9 cellular contexts compared by ENCODE assay signal in genomic region chr10:84194424-84195043, GRCh38. TPM values are rescaled to one million over a fixed set of nuclear protein-coding genes. Genes with fewer than 3 reads are reported as not detected.
DNase-seq lines count a peak whose midpoint lies in the region; ATAC-seq, FAIRE-seq and TF ChIP-seq lines count a peak whose summit lies in the region.
"Had no signal": no experiment of that assay in that cellular context is flagged by ENCODE, and none has a peak within 500 bp of the region (broad histone marks: within the 10 kb centered on the region; RNA-seq: fewer than 3 reads in every experiment).

Gene CDHR1, plus strand, starts transcription at chr10:84194537. Its CDS starts 224 bp downstream, at chr10:84194761.

- ATAC-seq in HG03025 (IDR thresholded peaks at IDR 0.05; ENCODE audit: low FRiP score, unreplicated experiment) (peak; percentile 57), GM12878 (peak; percentile 85), left lung (peak; percentile 64)

- DNase-seq in stimulated activated naive CD4-positive, alpha-beta T cell (lab: John Stamatoyannopoulos, UW), result peak in 4 of 6 experiments; percentile 7 to 36 (median 22)
- DNase-seq in stimulated activated naive CD4-positive, alpha-beta T cell treated with Interleukin-2 at 50 U/mL for 16 hours (lab: John Stamatoyannopoulos, UW), result no peak
- peak; percentile 26 to 84 (median 64) for DNase-seq in Peyer's patch
- DNase-seq in GM12878 (ENCODE audit: low read depth, low spot score), result no peak
- DNase-seq in left lung, result peak in 1 of 2 donors; percentile 34
- peak; percentile 21 for DNase-seq in stimulated activated CD8-positive, alpha-beta memory T cell treated with anti-CD3 and anti-CD28 coated beads, Interleukin-15, amount 100 ng/mL, for 1 hour (ENCODE audit: low read depth)
- DNase-seq in amniotic stem cell (lab: John Stamatoyannopoulos, UW), result no peak

- no peaks in the 10 kb centered on the region for H3K79me2 ChIP-seq in GM12878 (ENCODE audit: control insufficient read depth, insufficient read depth, low read length)

- TF ChIP-seq EP300 in GM12878 (IDR thresholded peaks at IDR 0.05; ENCODE audit: borderline replicate concordance in 1 of 2, control insufficient read depth in 1 of 2, low read depth in 2 of 2, low read length in 2 of 2), result no peak

- POLR2A ChIA-PET in GM12878 (lab: Charles Lee), result no interaction called here

- RAD21 ChIA-PET in GM12878 (lab: Charles Lee; ENCODE audit: unreplicated experiment), result interaction anchor here (0.7 kb wide), 1 partner anchor 45 kb away, joined by 3 read pairs; no protein-coding TSS in a partner anchor

- intact Hi-C loops in GM12878 (cut with micrococcal nuclease; ENCODE audit: unreplicated experiment), result no loop called here
- intact Hi-C loops in left lung (cut with DNase I), result no loop called here

- H2AFZ ChIP-seq in GM12878 (ENCODE audit: control insufficient read depth, low read depth, low read length), result no peak within 1 kb of the TSS; the same call in 1 of the 2 replicates

- no peak for TF ChIP-seq POLR2A in Peyer's patch (IDR thresholded peaks at IDR 0.05)
- TF ChIP-seq POLR2A in GM12878 (IDR thresholded peaks at IDR 0.05; ENCODE audit: low read depth, low read length), result no peak

- CTCF ChIA-PET in GM12878 (lab: Yijun Ruan, JAX), result interaction anchor here (2.7 to 28.3 kb wide), 2 partner anchors 11 to 36 kb away, joined by 10 to 788 read pairs; no protein-coding TSS in a partner anchor

- no TSS peak for BruUV-seq in GM12878 (replicated peaks; lab: Mats Ljungman, UMichigan)

- SMC1A ChIA-PET in GM12878 (lab: Charles Lee; ENCODE audit: uncharacterized antibody, unreplicated experiment), result interaction anchor here (0.9 to 1.8 kb wide), 2 partner anchors 46 to 47 kb away, joined by 3 to 8 read pairs; no protein-coding TSS in a partner anchor

- no peak for TF ChIP-seq CTCF in Peyer's patch (IDR thresholded peaks at IDR 0.05)
- no peak for TF ChIP-seq CTCF in GM12878 (IDR thresholded peaks at IDR 0.05 in 2 of 3, conservative IDR thresholded peaks at IDR 0.05 in 1 of 3; ENCODE audit: control insufficient read depth in 2 of 3, extremely low read depth in 1 of 3, insufficient read depth in 1 of 3, low read depth in 3 of 3, low read length in 3 of 3)
- no peak for TF ChIP-seq CTCF in left lung (IDR thresholded peaks at IDR 0.05)

- no peaks in the 10 kb centered on the region for H3K9me3 ChIP-seq in Peyer's patch
- H3K9me3 ChIP-seq in GM12878 (replicated peaks; ENCODE audit: control insufficient read depth, insufficient read depth, low read length), result no peaks in the 10 kb centered on the region
- H3K9me3 ChIP-seq in left lung, result no peaks in the 10 kb centered on the region

- H3K27ac ChIP-seq in Peyer's patch, result peak within 1 kb of the TSS in 3 of 4 donors; percentile 24 to 81 (median 49)
- H3K27ac ChIP-seq in GM12878 (ENCODE audit: control insufficient read depth, insufficient read depth), result no peak within 1 kb of the TSS
- no peak within 1 kb of the TSS for H3K27ac ChIP-seq in left lung

- peak within 1 kb of the TSS; percentile 16; the same call in 1 of the 2 replicates for H3K9ac ChIP-seq in GM12878 (ENCODE audit: control insufficient read depth, insufficient read depth, low read length)

- peaks cover 0 to 6% of the 10 kb centered on the region in 2 donors for H3K27me3 ChIP-seq in Peyer's patch
- H3K27me3 ChIP-seq in GM12878 (replicated peaks in 1 of 2; ENCODE audit: control insufficient read depth in 2 of 2, insufficient read depth in 2 of 2, low read length in 1 of 2), result peaks cover 18 to 29% of the 10 kb centered on the region in 2 experiments
- H3K27me3 ChIP-seq in left lung, result peaks cover 26 to 85% of the 10 kb centered on the region in 2 donors

- peak within 1 kb of the TSS; percentile 84 for H3K4me2 ChIP-seq in GM12878 (ENCODE audit: control insufficient read depth, insufficient read depth)

- H3K4me1 ChIP-seq in Peyer's patch, result peaks cover 3 to 60% (median 9%) of the 10 kb centered on the region in 4 donors
- H3K4me1 ChIP-seq in GM12878 (ENCODE audit: control insufficient read depth, insufficient read depth, low read length), result peaks cover 3% of the 10 kb centered on the region
- H3K4me1 ChIP-seq in left lung, result peaks cover 9 to 14% of the 10 kb centered on the region in 2 donors

- peaks cover 2% of the 10 kb centered on the region for H4K20me1 ChIP-seq in GM12878 (ENCODE audit: control insufficient read depth, insufficient read depth)

- no peaks in the 10 kb centered on the region for H3K36me3 ChIP-seq in Peyer's patch
- no peaks in the 10 kb centered on the region for H3K36me3 ChIP-seq in GM12878 (ENCODE audit: control insufficient read depth in 2 of 2, insufficient read depth in 2 of 2, low read length in 1 of 2)
- no peaks in the 10 kb centered on the region for H3K36me3 ChIP-seq in left lung

- H3K4me3 ChIP-seq in Peyer's patch, result peak within 1 kb of the TSS; percentile 39 to 70 (median 54)
- peak within 1 kb of the TSS; percentile 51 for H3K4me3 ChIP-seq in GM12878
- peak within 1 kb of the TSS; percentile 13 to 33 for H3K4me3 ChIP-seq in left lung

- no peak for TF ChIP-seq RAD21 in GM12878 (IDR thresholded peaks at IDR 0.05; ENCODE audit: insufficient read depth, low read depth, low read length)

- FAIRE-seq in GM12878 (lab: Jason Lieb, UNC), result no peak
- FAIRE-seq: endometrium had no signal

- WGBS in GM12878 (ENCODE audit: insufficient coverage, insufficient replicate concordance, low lambda C conversion rate, missing lambda C conversion rate), result 9% methylated on average over 28 of the region's 61 CpGs

- in situ Hi-C loops in GM12878 (cut with MboI), result loop anchor here (5.0 kb wide), 1 partner anchor 32 kb away; no protein-coding TSS in a partner anchor

TF ChIP-seq in GM12878, 131 proteins besides CTCF, POLR2A, EP300 and RAD21:
- TF ChIP-seq CREB1 (IDR thresholded peaks at IDR 0.05; ENCODE audit: low read depth) (0 out of 2 replicates have a peak, but pooled peaks have one; percentile 7), RUNX3 (IDR thresholded peaks at IDR 0.05; ENCODE audit: low read length) (no peak), JUND (IDR thresholded peaks at IDR 0.05; ENCODE audit: low read depth, low read length) (no peak), BHLHE40 (IDR thresholded peaks at IDR 0.05; ENCODE audit: borderline replicate concordance in 1 of 2, low read depth in 2 of 2, low read length in 1 of 2) (peak; percentile 17 to 42; a peak in 1 of 4 replicates), PBX3 (IDR thresholded peaks at IDR 0.05; ENCODE audit: insufficient replicate concordance, low read depth, low read length) (peak; percentile 48), ASH2L (IDR thresholded peaks at IDR 0.05; ENCODE audit: borderline replicate concordance, low read depth) (no peak), KDM1A (IDR thresholded peaks at IDR 0.05; ENCODE audit: borderline replicate concordance) (no peak), PAX5 (IDR thresholded peaks at IDR 0.05; ENCODE audit: borderline replicate concordance, low read depth, low read length) (peak; percentile 53; the same call in 1 of the 2 replicates), SUZ12 (IDR thresholded peaks at IDR 0.05; ENCODE audit: unreplicated experiment) (peak; percentile 91)

RNA-seq across cellular contexts. Expression of gene CDHR1, which starts in this region (rescaled TPM):
- 10 to 100 TPM; 22.6 to 87.0 (median 59.9) TPM for total RNA-seq in Peyer's patch
- 0.20 and 0.40 TPM in 2 replicates for total RNA-seq in GM12878 (2013; cell fraction: nucleolus; rRNA removed)
- total RNA-seq in GM12878 (2014; rRNA removed), result 0.17 and 0.27 TPM in 2 replicates
- 0.22 and 0.23 TPM in 2 replicates for total RNA-seq in GM12878 (2014; rRNA removed; fragmentation: Illumina TruSeq; extraction: Trizol)
- 0.41 and 0.82 TPM in 2 replicates for total RNA-seq in GM12878 (2021)
- polyA plus RNA-seq in GM12878 (2011; ENCODE audit: low read depth), result 0.46 TPM
- polyA plus RNA-seq in GM12878 (2011; rRNA removed), result 2.3 and 3.0 TPM in 2 replicates
- 2.1 and 2.9 TPM in 2 replicates for polyA plus RNA-seq in GM12878 (2011; cell fraction: cytosol; rRNA removed)
- 10.9 and 15.4 TPM in 2 replicates for polyA plus RNA-seq in GM12878 (2011; cell fraction: nucleus; rRNA removed)
- polyA plus RNA-seq in GM12878 (2012), result 0.42 and 0.81 TPM in 2 replicates
- polyA plus RNA-seq in GM12878 (2014; fragmentation: Illumina TruSeq; extraction: Trizol), result 0.48 and 0.71 TPM in 2 replicates
- under 1 TPM; 0.20 to 0.24 TPM for polyA plus RNA-seq in GM12878 (2014; fragmentation: Nextera tagmentation; extraction: Ambion mirVana)
- polyA plus RNA-seq in GM12878 (2014; rRNA removed), result 0.52 and 0.58 TPM in 2 replicates
- under 1 TPM; 0.28 to 0.40 TPM for polyA plus RNA-seq in GM12878 (2016; fragmentation: Nextera tagmentation; extraction: Ambion mirVana)
- polyA minus RNA-seq in GM12878 (2011; rRNA and poly(A)+ RNA removed), result 1.4 TPM in 2 replicates
- polyA minus RNA-seq in GM12878 (2011; cell fraction: cytosol; rRNA and poly(A)+ RNA removed), result 0.62 and 1.5 TPM in 2 replicates
- 1.2 and 1.8 TPM in 2 replicates for polyA minus RNA-seq in GM12878 (2011; cell fraction: nucleus; rRNA and poly(A)+ RNA removed)
- under 1 TPM; 0.38 to 0.94 TPM for total RNA-seq in left lung

Comparison
In these comparisons a context has a peak if more than half of its experiments do, and no peak if none do; other contexts are left out.
1. RNA of gene CDHR1 (total RNA-seq): 22.6 to 87.0 TPM in Peyer's patch; 0.38 to 0.94 TPM in left lung and 0.17 to 0.82 TPM in GM12878; every median in the first group is over 10 times any median in the second.
2. DNase-seq: peak in stimulated activated naive CD4-positive, alpha-beta T cell (4 of 6), Peyer's patch (3 of 3) and stimulated activated CD8-positive, alpha-beta memory T cell treated with anti-CD3 and anti-CD28 coated beads, Interleukin-15, amount 100 ng/mL, for 1 hour (single experiment); none in stimulated activated naive CD4-positive, alpha-beta T cell treated with Interleukin-2 at 50 U/mL for 16 hours (single experiment), GM12878 (single experiment) and amniotic stem cell (single experiment).
3. Peak in ATAC-seq and H3K4me3 ChIP-seq in left lung; RNA of the gene not detected or under 1 TPM.
4. H3K27ac ChIP-seq: peak in Peyer's patch (3 of 4); none in GM12878 (single experiment) and left lung (0 of 2).
5. Peak in every context shown above with its lines, with median percentiles within 50 percentile points of each other: ATAC-seq and H3K4me3 ChIP-seq.